Comparison of ENCODE assay signal across 27 cellular contexts in genomic region chr13:111275382-111275781, GRCh38. TPM values are rescaled to one million over a fixed set of nuclear protein-coding genes. Genes with fewer than 3 reads are reported as not detected.
DNase-seq lines count a peak whose midpoint lies in the region; ATAC-seq, FAIRE-seq and TF ChIP-seq lines count a peak whose summit lies in the region.
"Had no signal": no experiment of that assay in that cellular context is flagged by ENCODE, and none has a peak within 500 bp of the region (broad histone marks: within the 10 kb centered on the region; RNA-seq: fewer than 3 reads in every experiment).

No MANE protein-coding gene starts in this region.

- no peak overlapping the region for H4K8ac ChIP-seq in mesenchymal stem cell (ENCODE audit: low read length)

- H3K9ac ChIP-seq in mesenchymal stem cell (ENCODE audit: low read length): no peak overlapping the region
- H3K9ac ChIP-seq: BLaER1 treated with 17β-estradiol and CSF1 and Interleukin-3, amounts not matched to agents 10 nM and 100 nM had no signal

- peaks cover 26% of the 10 kb centered on the region for H3K4me1 Mint-ChIP-seq in T-helper 2 cell treated with Interferon-gamma antibody and Interleukin-4, amounts not matched to agents 5 μg/mL and 100 μg/mL, for 36 hours (ENCODE audit: low read depth)
- peaks cover 16% of the 10 kb centered on the region for H3K4me1 Mint-ChIP-seq in activated naive CD8-positive, alpha-beta T cell treated with anti-CD3 and anti-CD28 coated beads, Interleukin-2, amount 50 U/mL, for 24 hours

- no peak for FAIRE-seq in pancreas (lab: Jason Lieb, UNC)
- FAIRE-seq: K562 had no signal

- no peak overlapping the region for H2AFZ ChIP-seq in mesenchymal stem cell (ENCODE audit: low read depth, low read length)

- H3K9me3 Mint-ChIP-seq in T-helper 2 cell treated with Interferon-gamma antibody and Interleukin-4, amounts not matched to agents 5 μg/mL and 100 μg/mL, for 36 hours: no peaks in the 10 kb centered on the region
- H3K9me3 Mint-ChIP-seq in activated naive CD4-positive, alpha-beta T cell treated with anti-CD3 and anti-CD28 coated beads, Interleukin-2, amount 50 U/mL, for 72 hours: no peaks in the 10 kb centered on the region
- H3K9me3 Mint-ChIP-seq in activated naive CD8-positive, alpha-beta T cell treated with anti-CD3 and anti-CD28 coated beads, Interleukin-2, amount 50 U/mL, for 24 hours: no peaks in the 10 kb centered on the region
- H3K9me3 Mint-ChIP-seq: CD8-positive, alpha-beta T cell; HFFc6 had no signal

- DNase-seq in T-helper 2 cell treated with Interferon-gamma antibody and Interleukin-4, amounts not matched to agents 5 μg/mL and 100 μg/mL, for 36 hours (ENCODE audit: low spot score): no peak
- DNase-seq in T-helper 2 cell (no peak), spleen (no peak), pancreas (no peak), mesenchymal stem cell (no peak)
- DNase-seq in activated naive CD4-positive, alpha-beta T cell treated with anti-CD3 and anti-CD28 coated beads, Interleukin-2, amount 50 U/mL, for 72 hours (ENCODE audit: low spot score in 2 of 2): no peak
- DNase-seq in activated naive CD4-positive, alpha-beta T cell treated with Interleukin-2 at 50 U/mL for 16 hours: no peak
- DNase-seq in activated naive CD8-positive, alpha-beta T cell treated with anti-CD3 and anti-CD28 coated beads, Interleukin-2, amount 50 U/mL, for 24 hours: no peak
- DNase-seq: Calu3; CD8-positive, alpha-beta T cell; DMS153; H7; HFFc6; MG63; NCI-H1417; NCI-H1694 treated with DMSO at 0.1 percent for 48 hours; NCI-H2081 treated with DMSO at 0.1 percent for 48 hours; NCI-H2171 treated with DMSO at 0.1 percent for 48 hours; NCI-H524 treated with DMSO at 0.1 percent for 48 hours; NCI-H82; Peyer's patch had no signal

- H3K4me3 Mint-ChIP-seq in T-helper 2 cell treated with Interferon-gamma antibody and Interleukin-4, amounts not matched to agents 5 μg/mL and 100 μg/mL, for 36 hours: no peak overlapping the region
- H3K4me3 Mint-ChIP-seq in activated naive CD8-positive, alpha-beta T cell treated with anti-CD3 and anti-CD28 coated beads, Interleukin-2, amount 50 U/mL, for 24 hours: no peak overlapping the region
- H3K4me3 Mint-ChIP-seq: CD8-positive, alpha-beta T cell; HFFc6 had no signal

- peaks cover 59% of the 10 kb centered on the region for H3K36me3 Mint-ChIP-seq in T-helper 2 cell treated with Interferon-gamma antibody and Interleukin-4, amounts not matched to agents 5 μg/mL and 100 μg/mL, for 36 hours (ENCODE audit: low read depth)
- H3K36me3 Mint-ChIP-seq in activated naive CD4-positive, alpha-beta T cell treated with anti-CD3 and anti-CD28 coated beads, Interleukin-2, amount 50 U/mL, for 72 hours: peaks cover 3 to 15% of the 10 kb centered on the region in 2 donors
- H3K36me3 Mint-ChIP-seq in activated naive CD8-positive, alpha-beta T cell treated with anti-CD3 and anti-CD28 coated beads, Interleukin-2, amount 50 U/mL, for 24 hours (ENCODE audit: low read depth): peaks cover 31% of the 10 kb centered on the region

- H2BK5ac ChIP-seq in mesenchymal stem cell (ENCODE audit: low read depth, low read length, poor library complexity, severe bottlenecking): no peak overlapping the region

- WGBS in spleen, 5 donors: 82 to 92% (median 89%) methylated on average over 10 of the region's 10 CpGs
- 94% methylated on average over 10 of the region's 10 CpGs for WGBS in pancreas, 2 donors
- WGBS in mesenchymal stem cell: 96% methylated on average over 8 of the region's 10 CpGs

- H3K4me2 ChIP-seq in mesenchymal stem cell (ENCODE audit: low read length, poor library complexity, severe bottlenecking): no peak overlapping the region
- H3K4me2 ChIP-seq: BLaER1 treated with 17β-estradiol and CSF1 and Interleukin-3, amounts not matched to agents 10 nM and 100 nM had no signal

- no peak overlapping the region for H2AK5ac ChIP-seq in mesenchymal stem cell (ENCODE audit: low read length, severe bottlenecking)

- H3K4me1 ChIP-seq in spleen (peaks cover 0 to 25% (median 11%) of the 10 kb centered on the region in 6 donors), pancreas (no peaks in the 10 kb centered on the region), mesenchymal stem cell (ENCODE audit: control insufficient read depth, insufficient read depth, low read depth, low read length) (peaks cover 12% of the 10 kb centered on the region)
- H3K4me1 ChIP-seq: Peyer's patch had no signal

- peaks cover 40% of the 10 kb centered on the region for H3K79me1 ChIP-seq in mesenchymal stem cell (replicated peaks; ENCODE audit: low read length, poor library complexity, severe bottlenecking)

- no peak overlapping the region for H4K91ac ChIP-seq in mesenchymal stem cell (ENCODE audit: low read length)

- intact Hi-C loops in spleen (cut with DNase I; ENCODE audit: low total_unique reads) (no loop called here), pancreas (cut with DNase I) (no loop called here)

- H3K27ac ChIP-seq in spleen (peak overlapping the region in 5 of 8 donors; percentile 11 to 45 (median 30)), pancreas (no peak overlapping the region), mesenchymal stem cell (ENCODE audit: low read length, poor library complexity, severe bottlenecking) (no peak overlapping the region)
- H3K27ac ChIP-seq: 22Rv1; BLaER1 treated with 17β-estradiol and CSF1 and Interleukin-3, amounts not matched to agents 10 nM and 100 nM; Peyer's patch had no signal

- no peaks in the 10 kb centered on the region for H3K27me3 Mint-ChIP-seq in T-helper 2 cell treated with Interferon-gamma antibody and Interleukin-4, amounts not matched to agents 5 μg/mL and 100 μg/mL, for 36 hours (ENCODE audit: low read depth)
- H3K27me3 Mint-ChIP-seq in activated naive CD8-positive, alpha-beta T cell treated with anti-CD3 and anti-CD28 coated beads, Interleukin-2, amount 50 U/mL, for 24 hours: no peaks in the 10 kb centered on the region

- H3K9me3 ChIP-seq in spleen (no peaks in the 10 kb centered on the region), pancreas (no peaks in the 10 kb centered on the region), mesenchymal stem cell (ENCODE audit: control insufficient read depth, low read length) (no peaks in the 10 kb centered on the region)
- H3K9me3 ChIP-seq: BLaER1 treated with 17β-estradiol and CSF1 and Interleukin-3, amounts not matched to agents 10 nM and 100 nM; MG63; Peyer's patch had no signal

- H3K27me3 ChIP-seq in spleen (replicated peaks in 1 of 7) (no peaks in the 10 kb centered on the region), pancreas (no peaks in the 10 kb centered on the region), mesenchymal stem cell (ENCODE audit: control insufficient read depth in 1 of 2, insufficient read depth in 1 of 2, low read length in 2 of 2) (no peaks in the 10 kb centered on the region)
- H3K27me3 ChIP-seq: BLaER1 treated with 17β-estradiol and CSF1 and Interleukin-3, amounts not matched to agents 10 nM and 100 nM; MG63; Peyer's patch had no signal

- TF ChIP-seq CTCF in spleen (IDR thresholded peaks at IDR 0.05 in 8 of 11, conservative IDR thresholded peaks at IDR 0.05 in 3 of 11) (no peak), pancreas (IDR thresholded peaks at IDR 0.05) (no peak)

- H3K18ac ChIP-seq in mesenchymal stem cell (ENCODE audit: low read depth in 1 of 2, low read length in 2 of 2): no peak overlapping the region

- no peak overlapping the region for H3K14ac ChIP-seq in mesenchymal stem cell (ENCODE audit: low read length in 2 of 2)

- H2BK15ac ChIP-seq in mesenchymal stem cell (ENCODE audit: low read depth, poor library complexity, severe bottlenecking): no peak overlapping the region

- H3K4me3 ChIP-seq in spleen (no peak overlapping the region), pancreas (no peak overlapping the region), mesenchymal stem cell (ENCODE audit: insufficient read depth in 1 of 2, low read depth in 1 of 2, low read length in 2 of 2) (no peak overlapping the region)
- H3K4me3 ChIP-seq: BLaER1 treated with 17β-estradiol and CSF1 and Interleukin-3, amounts not matched to agents 10 nM and 100 nM; K562; MG63; Peyer's patch had no signal

- no peak for TF ChIP-seq POLR2A in spleen (IDR thresholded peaks at IDR 0.05)

- ATAC-seq in activated naive CD4-positive, alpha-beta T cell treated with anti-CD3 and anti-CD28 coated beads, Interleukin-2, amount 50 U/mL, for 72 hours: no peak
- ATAC-seq in activated naive CD8-positive, alpha-beta T cell treated with anti-CD3 and anti-CD28 coated beads, Interleukin-2, amount 50 U/mL, for 24 hours: no peak
- no peak for ATAC-seq in pancreas
- ATAC-seq: CD8-positive, alpha-beta T cell; K562 had no signal

- no peak overlapping the region for H2BK120ac ChIP-seq in mesenchymal stem cell (ENCODE audit: low read depth, low read length)

- no peak overlapping the region for H3K23ac ChIP-seq in mesenchymal stem cell (ENCODE audit: low read length in 2 of 2)

- H3K27ac Mint-ChIP-seq in T-helper 2 cell treated with Interferon-gamma antibody and Interleukin-4, amounts not matched to agents 5 μg/mL and 100 μg/mL, for 36 hours: peak overlapping the region; percentile 35
- peak overlapping the region; percentile 17 to 21 for H3K27ac Mint-ChIP-seq in activated naive CD4-positive, alpha-beta T cell treated with anti-CD3 and anti-CD28 coated beads, Interleukin-2, amount 50 U/mL, for 72 hours
- peak overlapping the region; percentile 29 for H3K27ac Mint-ChIP-seq in activated naive CD8-positive, alpha-beta T cell treated with anti-CD3 and anti-CD28 coated beads, Interleukin-2, amount 50 U/mL, for 24 hours
- H3K27ac Mint-ChIP-seq: CD8-positive, alpha-beta T cell; HFFc6 had no signal

- no peak overlapping the region for H3K4ac ChIP-seq in mesenchymal stem cell (ENCODE audit: low read depth in 1 of 2, low read length in 2 of 2)

- H3K36me3 ChIP-seq in spleen (peaks cover 0 to 100% (median 71%) of the 10 kb centered on the region in 6 donors), pancreas (peaks cover 0 to 40% (median 15%) of the 10 kb centered on the region in 3 donors), mesenchymal stem cell (ENCODE audit: control insufficient read depth in 1 of 2, insufficient read depth in 2 of 2, low read depth in 1 of 2, low read length in 2 of 2) (peaks cover 51 to 88% of the 10 kb centered on the region in 2 experiments)

- no peak overlapping the region for H2BK12ac ChIP-seq in mesenchymal stem cell (ENCODE audit: low read length in 2 of 2)

RNA-seq across cellular contexts. Expression of gene TEX29, which starts 45.1 kb away (rescaled TPM):
- 1 to 10 TPM; 1.5 to 2.0 TPM for total RNA-seq in activated naive CD4-positive, alpha-beta T cell treated with anti-CD3 and anti-CD28 coated beads, Interleukin-2, amount 50 U/mL, for 72 hours
- total RNA-seq in spleen (under 1 TPM in 3 of 7 donors, not detected in 4; 0.54 to 0.66 (median 0.54) TPM), pancreas (under 1 TPM in 2 of 6 donors, not detected in 4; 0.23 to 0.47 TPM)
- polyA plus RNA-seq in spleen (1 to 10 TPM in 2 of 3 donors, under 1 TPM in 1; 0.74 to 1.7 (median 1.1) TPM), pancreas (1 to 10 TPM; 2.2 to 3.8 TPM)
- polyA plus RNA-seq in mesenchymal stem cell (2013, experiment 1 of 2): 0.41 TPM
- polyA plus RNA-seq in mesenchymal stem cell (2013, experiment 2 of 2): 0.44 TPM
- total RNA-seq: Calu3, G401, H7, K562, LHCN-M2, OCI-LY7, Peyer's patch had no signal

Comparison
In these comparisons a context has a peak if more than half of its experiments do, and no peak if none do; other contexts are left out.
1. H3K27ac ChIP-seq: peak in spleen (5 of 8); none in pancreas (0 of 4) and mesenchymal stem cell (single experiment).
2. Peak in every context shown above with its lines, with median percentiles within 50 percentile points of each other: H3K27ac Mint-ChIP-seq.